Comparison of ENCODE assay signal across 9 cellular contexts in genomic region chr14:67335781-67336180, GRCh38. TPM values are rescaled to one million over a fixed set of nuclear protein-coding genes. Genes with fewer than 3 reads are reported as not detected.
DNase-seq lines count a peak whose midpoint lies in the region; ATAC-seq and TF ChIP-seq lines count a peak whose summit lies in the region.
"Had no signal": no experiment of that assay in that cellular context is flagged by ENCODE, and none has a peak within 500 bp of the region (broad histone marks: within the 10 kb centered on the region; RNA-seq: fewer than 3 reads in every experiment).

No MANE protein-coding gene starts in this region.

- no peaks in the 10 kb centered on the region for H3K9me3 Mint-ChIP-seq in stimulated activated memory B cell treated with anti-CD40 and anti-IgM and Interleukin-4, amounts not matched to agents 10 μg/mL and 1 μg/mL and 100 μg/mL, for 72 hours
- H3K9me3 Mint-ChIP-seq: naive B cell had no signal

- no peaks in the 10 kb centered on the region for H3K9me3 ChIP-seq in SJCRH30 (replicated peaks)

- no peak overlapping the region for H3K27ac Mint-ChIP-seq in stimulated activated memory B cell treated with anti-CD40 and anti-IgM and Interleukin-4, amounts not matched to agents 10 μg/mL and 1 μg/mL and 100 μg/mL, for 72 hours

- H3K36me3 Mint-ChIP-seq in stimulated activated memory B cell treated with anti-CD40 and anti-IgM and Interleukin-4, amounts not matched to agents 10 μg/mL and 1 μg/mL and 100 μg/mL, for 72 hours, result peaks cover 49% of the 10 kb centered on the region

- ATAC-seq in stimulated activated memory B cell treated with anti-CD40 and anti-IgM and Interleukin-4, amounts not matched to agents 10 μg/mL and 1 μg/mL and 100 μg/mL, for 72 hours, result no peak
- ATAC-seq in GM19328 (IDR thresholded peaks at IDR 0.05; ENCODE audit: unreplicated experiment), result no peak

- no peaks in the 10 kb centered on the region for H3K4me1 Mint-ChIP-seq in stimulated activated memory B cell treated with anti-CD40 and anti-IgM and Interleukin-4, amounts not matched to agents 10 μg/mL and 1 μg/mL and 100 μg/mL, for 72 hours
- H3K4me1 Mint-ChIP-seq: naive B cell had no signal

- in situ Hi-C loops in ACHN (cut with HindIII; ENCODE audit: low pct_ligation_motif_present, low pct_unique_long_range_greater_than_20kb, low sequenced_read_pairs), result no loop called here

- H3K4me1 ChIP-seq in SJCRH30, result no peaks in the 10 kb centered on the region

- H3K4me3 ChIP-seq in SJCRH30, result no peak overlapping the region
- H3K4me3 ChIP-seq in foreskin fibroblast (ENCODE audit: low read depth in 1 of 2, low read length in 2 of 2), result no peak overlapping the region

- H3K27ac ChIP-seq in SJCRH30, result no peak overlapping the region

- TF ChIP-seq CTCF in GM10266 (IDR thresholded peaks at IDR 0.05; ENCODE audit: control insufficient read depth, insufficient read depth, low read depth, missing control alignments) (peak; percentile 43), foreskin fibroblast (IDR thresholded peaks at IDR 0.05; ENCODE audit: low read depth, low read length) (peak; percentile 35)

- DNase-seq in ACHN (peak; percentile 43), GM10266 (ENCODE audit: extremely low spot score) (no peak), SJCRH30 (peak; percentile 14 to 49), foreskin fibroblast (peak in 1 of 2 donors; percentile 41), GDM1 (lab: John Stamatoyannopoulos, UW) (no peak)
- DNase-seq in activated CD4-positive, CD25-positive, alpha-beta regulatory T cell treated with anti-CD3 and anti-CD28 coated beads, Interleukin-2, amount 50 U/mL, for 72 hours, result no peak
- DNase-seq: naive B cell had no signal

- H3K4me3 Mint-ChIP-seq in stimulated activated memory B cell treated with anti-CD40 and anti-IgM and Interleukin-4, amounts not matched to agents 10 μg/mL and 1 μg/mL and 100 μg/mL, for 72 hours, result no peak overlapping the region
- H3K4me3 Mint-ChIP-seq: naive B cell had no signal

- no peaks in the 10 kb centered on the region for H3K27me3 ChIP-seq in SJCRH30

- H3K27me3 Mint-ChIP-seq in stimulated activated memory B cell treated with anti-CD40 and anti-IgM and Interleukin-4, amounts not matched to agents 10 μg/mL and 1 μg/mL and 100 μg/mL, for 72 hours, result no peaks in the 10 kb centered on the region
- H3K27me3 Mint-ChIP-seq: naive B cell had no signal

- peaks cover 57% of the 10 kb centered on the region for H3K36me3 ChIP-seq in SJCRH30

RNA-seq across cellular contexts. Expression of gene ATP6V1D, which starts 23.8 kb away (rescaled TPM):
- 65.2 and 77.8 TPM in 2 replicates for total RNA-seq in SJCRH30 (2014; rRNA removed; shearing (Covaris generic))

RNA-seq across cellular contexts. Expression of gene EIF2S1, which starts 24.3 kb away (rescaled TPM):
- total RNA-seq in SJCRH30 (2014; rRNA removed; shearing (Covaris generic)), result 232 and 236 TPM in 2 replicates

Comparison
In these comparisons a context has a peak if more than half of its experiments do, and no peak if none do; other contexts are left out.
1. DNase-seq: peak in ACHN (single experiment) and SJCRH30 (2 of 2); none in GM10266 (single experiment), activated CD4-positive, CD25-positive, alpha-beta regulatory T cell treated with anti-CD3 and anti-CD28 coated beads, Interleukin-2, amount 50 U/mL, for 72 hours (single experiment) and GDM1 (single experiment).